Comparison of ENCODE assay signal across 14 cellular contexts in genomic region chr3:155958676-155959075, GRCh38.
DNase-seq lines count a peak whose midpoint lies in the region; ATAC-seq and TF ChIP-seq lines count a peak whose summit lies in the region.
"Had no signal": no experiment of that assay in that cellular context is flagged by ENCODE, and none has a peak within 500 bp of the region (broad histone marks: within the 10 kb centered on the region; RNA-seq: fewer than 3 reads in every experiment).

No MANE protein-coding gene starts in this region.

- peaks cover 0 to 5% of the 10 kb centered on the region in 2 donors for H3K9me3 Mint-ChIP-seq in stimulated activated naive CD8-positive, alpha-beta T cell treated with anti-CD3 and anti-CD28 coated beads, Interleukin-15, amount 100 ng/mL, for 72 hours

- no peak for TF ChIP-seq CTCF in GM12865 (IDR thresholded peaks at IDR 0.05; ENCODE audit: insufficient read depth, low read depth, low read length, missing control alignments)

- peak; percentile 58 for ATAC-seq in GM21786 (IDR thresholded peaks at IDR 0.05; ENCODE audit: unreplicated experiment)
- no peak for ATAC-seq in stimulated activated naive CD8-positive, alpha-beta T cell treated with anti-CD3 and anti-CD28 coated beads, Interleukin-15, amount 100 ng/mL, for 72 hours
- ATAC-seq: GM23338 had no signal

- H3K4me1 Mint-ChIP-seq in stimulated activated naive CD8-positive, alpha-beta T cell treated with anti-CD3 and anti-CD28 coated beads, Interleukin-15, amount 100 ng/mL, for 72 hours, result no peaks in the 10 kb centered on the region
- H3K4me1 Mint-ChIP-seq: CD4-positive, CD25-positive, alpha-beta regulatory T cell; GM23338; IgD-negative memory B cell had no signal

- no peak overlapping the region for H3K4me3 Mint-ChIP-seq in stimulated activated naive CD8-positive, alpha-beta T cell treated with anti-CD3 and anti-CD28 coated beads, Interleukin-15, amount 100 ng/mL, for 72 hours
- H3K4me3 Mint-ChIP-seq: CD4-positive, CD25-positive, alpha-beta regulatory T cell; GM23338; IgD-negative memory B cell had no signal

- no peak overlapping the region for H3K27ac Mint-ChIP-seq in stimulated activated naive CD8-positive, alpha-beta T cell treated with anti-CD3 and anti-CD28 coated beads, Interleukin-15, amount 100 ng/mL, for 72 hours
- H3K27ac Mint-ChIP-seq: CD4-positive, CD25-positive, alpha-beta regulatory T cell; GM23338; IgD-negative memory B cell had no signal

- H3K27me3 Mint-ChIP-seq in stimulated activated naive CD8-positive, alpha-beta T cell treated with anti-CD3 and anti-CD28 coated beads, Interleukin-15, amount 100 ng/mL, for 72 hours, result no peaks in the 10 kb centered on the region
- H3K27me3 Mint-ChIP-seq: CD4-positive, CD25-positive, alpha-beta regulatory T cell; IgD-negative memory B cell had no signal

- H3K4me3 ChIP-seq in GM12865 (ENCODE audit: low read depth, low read length), result no peak overlapping the region
- H3K4me3 ChIP-seq: BLaER1 treated with 17β-estradiol and CSF1 and Interleukin-3, amounts not matched to agents 10 nM and 100 nM; GM23338 had no signal

- DNase-seq in GM12865 (ENCODE audit: low read depth) (peak; percentile 5), RPMI8226 (peak; percentile 38), renal cortical epithelial cell (ENCODE audit: low read depth) (peak; percentile 6), NCI-H1092 treated with DMSO at 0.1 percent for 48 hours (lab: John Stamatoyannopoulos, UW) (no peak)
- DNase-seq in activated CD4-positive, alpha-beta T cell treated with anti-CD3 and anti-CD28 coated beads, Interleukin-2, amount 50 U/mL, for 1 hour, result no peak
- no peak for DNase-seq in stimulated activated naive CD8-positive, alpha-beta T cell treated with anti-CD3 and anti-CD28 coated beads, Interleukin-15, amount 100 ng/mL, for 72 hours
- DNase-seq: 8988T, DMS 273 treated with DMSO at 0.1 percent for 48 hours, H7 had no signal

Comparison
In these comparisons a context has a peak if more than half of its experiments do, and no peak if none do; other contexts are left out.
1. DNase-seq: peak in GM12865 (single experiment), RPMI8226 (single experiment) and renal cortical epithelial cell (single experiment); none in activated CD4-positive, alpha-beta T cell treated with anti-CD3 and anti-CD28 coated beads, Interleukin-2, amount 50 U/mL, for 1 hour (single experiment), NCI-H1092 treated with DMSO at 0.1 percent for 48 hours (single experiment) and stimulated activated naive CD8-positive, alpha-beta T cell treated with anti-CD3 and anti-CD28 coated beads, Interleukin-15, amount 100 ng/mL, for 72 hours (0 of 2).